Comparison of ENCODE assay signal across 12 cellular contexts in genomic region chr9:92481029-92481633, GRCh38. TPM values are rescaled to one million over a fixed set of nuclear protein-coding genes. Genes with fewer than 3 reads are reported as not detected.
DNase-seq lines count a peak whose midpoint lies in the region; ATAC-seq and TF ChIP-seq lines count a peak whose summit lies in the region.
"Had no signal": no experiment of that assay in that cellular context is flagged by ENCODE, and none has a peak within 500 bp of the region (broad histone marks: within the 10 kb centered on the region; RNA-seq: fewer than 3 reads in every experiment).

No MANE protein-coding gene starts in this region.

- CTCF ChIA-PET in SK-N-SH (lab: Yijun Ruan, JAX), result interaction anchor here (0.9 kb wide), 1 partner anchor 9 kb away, joined by 3 read pairs; no protein-coding TSS in a partner anchor

- no peaks in the 10 kb centered on the region for H3K9me2 ChIP-seq in SK-N-SH

- ATAC-seq in SK-N-SH treated with all-trans-retinoic acid at 6 μM for 48 hours (no peak), right cardiac atrium (peak in 1 of 2 donors; percentile 49), thoracic aorta (ENCODE audit: insufficient number of reproducible peaks, low FRiP score, low read depth) (no peak), HG03354 (IDR thresholded peaks at IDR 0.05; ENCODE audit: poor library complexity, severe bottlenecking, unreplicated experiment) (no peak), omental fat pad (ENCODE audit: low FRiP score) (no peak)
- ATAC-seq: left colon had no signal

- H3K4me2 ChIP-seq in SK-N-SH, result peak overlapping the region; percentile 36; the same call in 1 of the 2 replicates

- no peaks in the 10 kb centered on the region for H3K79me2 ChIP-seq in SK-N-SH (ENCODE audit: insufficient read depth)

- H3K9me3 ChIP-seq in SK-N-SH (no peaks in the 10 kb centered on the region), right cardiac atrium (ENCODE audit: control insufficient read depth, low read length) (no peaks in the 10 kb centered on the region), thoracic aorta (no peaks in the 10 kb centered on the region)

- no peaks in the 10 kb centered on the region for H3K27me3 ChIP-seq in SK-N-SH (ENCODE audit: insufficient read depth)
- H3K27me3 ChIP-seq in right cardiac atrium (ENCODE audit: control insufficient read depth, insufficient read depth), result no peaks in the 10 kb centered on the region
- no peaks in the 10 kb centered on the region for H3K27me3 ChIP-seq in thoracic aorta (replicated peaks; ENCODE audit: insufficient read depth)

- peaks cover 8% of the 10 kb centered on the region for H3F3A ChIP-seq in SK-N-SH (replicated peaks; ENCODE audit: insufficient read depth)

- H3K4me1 ChIP-seq in SK-N-SH (ENCODE audit: control insufficient read depth in 1 of 2, insufficient read depth in 2 of 2, low read depth in 1 of 2, low read length in 1 of 2), result peaks cover 23 to 34% of the 10 kb centered on the region in 2 experiments
- peaks cover 10% of the 10 kb centered on the region for H3K4me1 ChIP-seq in right cardiac atrium (ENCODE audit: control insufficient read depth, insufficient read depth, low read length)
- H3K4me1 ChIP-seq in thoracic aorta (ENCODE audit: control insufficient read depth in 1 of 2, low read depth in 2 of 2), result peaks cover 49 to 81% of the 10 kb centered on the region in 2 donors

- POLR2A ChIA-PET in SK-N-SH (lab: Yijun Ruan, JAX), result no interaction called here

- intact Hi-C loops in right cardiac atrium (cut with DNase I), result no loop called here

- DNase-seq in SK-N-SH (no peak), SW480 (ENCODE audit: low spot score) (peak; percentile 65), right cardiac atrium (no peak), thoracic aorta (ENCODE audit: low spot score) (no peak), omental fat pad (ENCODE audit: low spot score) (no peak), NCI-H526 (lab: John Stamatoyannopoulos, UW) (no peak)
- DNase-seq: activated B cell treated with CpG ODN at 0.5 μM for 24 hours, cerebellar nuclear complex, left colon, NCI-H345 had no signal

- WGBS in SK-N-SH (ENCODE audit: low lambda C conversion rate), result 66% methylated on average over 2 of the region's 2 CpGs
- 44% methylated on average over 2 of the region's 2 CpGs for WGBS in right cardiac atrium

- H3K4me3 ChIP-seq in SK-N-SH (ENCODE audit: low read depth in 2 of 2, low read length in 1 of 2) (no peak overlapping the region), right cardiac atrium (ENCODE audit: low read length) (peak overlapping the region; percentile 32), thoracic aorta (peak overlapping the region; percentile 37)

- no peak for TF ChIP-seq RAD21 in SK-N-SH (IDR thresholded peaks at IDR 0.05; ENCODE audit: low read length)

- H3K9ac ChIP-seq in SK-N-SH, result no peak overlapping the region

- H4K20me1 ChIP-seq in SK-N-SH (ENCODE audit: insufficient read depth), result no peaks in the 10 kb centered on the region

- H3K27ac ChIP-seq in SK-N-SH (ENCODE audit: low read depth in 2 of 2, low read length in 1 of 2), result peak overlapping the region; percentile 59 to 89
- no peak overlapping the region for H3K27ac ChIP-seq in right cardiac atrium (ENCODE audit: low read length)
- H3K27ac ChIP-seq in thoracic aorta, result peak overlapping the region; percentile 89 to 96

- H3K36me3 ChIP-seq in SK-N-SH (replicated peaks in 1 of 2; ENCODE audit: control insufficient read depth in 1 of 2, insufficient read depth in 2 of 2, low read length in 1 of 2) (no peaks in the 10 kb centered on the region), thoracic aorta (no peaks in the 10 kb centered on the region)

- no peak for TF ChIP-seq EP300 in SK-N-SH (IDR thresholded peaks at IDR 0.05; ENCODE audit: borderline replicate concordance in 1 of 2, low read depth in 1 of 2, low read length in 1 of 2)

- TF ChIP-seq CTCF in SK-N-SH (IDR thresholded peaks at IDR 0.05), result no peak
- no peak for TF ChIP-seq CTCF in thoracic aorta (IDR thresholded peaks at IDR 0.05)
- no peak for TF ChIP-seq CTCF in omental fat pad (IDR thresholded peaks at IDR 0.05)

- H2AFZ ChIP-seq in SK-N-SH (ENCODE audit: low read depth), result peak overlapping the region; percentile 38

TF ChIP-seq in SK-N-SH, 30 proteins besides CTCF, POLR2A, EP300 and RAD21 (continues in another document):
- TF ChIP-seq, protein P1, sequence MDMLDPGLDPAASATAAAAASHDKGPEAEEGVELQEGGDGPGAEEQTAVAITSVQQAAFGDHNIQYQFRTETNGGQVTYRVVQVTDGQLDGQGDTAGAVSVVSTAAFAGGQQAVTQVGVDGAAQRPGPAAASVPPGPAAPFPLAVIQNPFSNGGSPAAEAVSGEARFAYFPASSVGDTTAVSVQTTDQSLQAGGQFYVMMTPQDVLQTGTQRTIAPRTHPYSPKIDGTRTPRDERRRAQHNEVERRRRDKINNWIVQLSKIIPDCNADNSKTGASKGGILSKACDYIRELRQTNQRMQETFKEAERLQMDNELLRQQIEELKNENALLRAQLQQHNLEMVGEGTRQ (IDR thresholded peaks at IDR 0.05; ENCODE audit: borderline replicate concordance, low read depth, low read length), result no peak
- TF ChIP-seq FOXM1 (IDR thresholded peaks at IDR 0.05; ENCODE audit: low read depth), result no peak

TF ChIP-seq in SK-N-SH treated with all-trans-retinoic acid at 6 μM for 48 hours, 23 proteins besides CTCF, POLR2A, EP300 and RAD21 (continues in another document):
- TF ChIP-seq GLIS3 (CRISPR knock-in tag; IDR thresholded peaks at IDR 0.05) (no peak), TCF4 (CRISPR knock-in tag; IDR thresholded peaks at IDR 0.05; ENCODE audit: borderline replicate concordance) (no peak), POU6F1 (CRISPR knock-in tag; IDR thresholded peaks at IDR 0.05; ENCODE audit: borderline replicate concordance, low read depth) (no peak), OSR1 (CRISPR knock-in tag; IDR thresholded peaks at IDR 0.05) (no peak)
- TF ChIP-seq, protein P2, sequence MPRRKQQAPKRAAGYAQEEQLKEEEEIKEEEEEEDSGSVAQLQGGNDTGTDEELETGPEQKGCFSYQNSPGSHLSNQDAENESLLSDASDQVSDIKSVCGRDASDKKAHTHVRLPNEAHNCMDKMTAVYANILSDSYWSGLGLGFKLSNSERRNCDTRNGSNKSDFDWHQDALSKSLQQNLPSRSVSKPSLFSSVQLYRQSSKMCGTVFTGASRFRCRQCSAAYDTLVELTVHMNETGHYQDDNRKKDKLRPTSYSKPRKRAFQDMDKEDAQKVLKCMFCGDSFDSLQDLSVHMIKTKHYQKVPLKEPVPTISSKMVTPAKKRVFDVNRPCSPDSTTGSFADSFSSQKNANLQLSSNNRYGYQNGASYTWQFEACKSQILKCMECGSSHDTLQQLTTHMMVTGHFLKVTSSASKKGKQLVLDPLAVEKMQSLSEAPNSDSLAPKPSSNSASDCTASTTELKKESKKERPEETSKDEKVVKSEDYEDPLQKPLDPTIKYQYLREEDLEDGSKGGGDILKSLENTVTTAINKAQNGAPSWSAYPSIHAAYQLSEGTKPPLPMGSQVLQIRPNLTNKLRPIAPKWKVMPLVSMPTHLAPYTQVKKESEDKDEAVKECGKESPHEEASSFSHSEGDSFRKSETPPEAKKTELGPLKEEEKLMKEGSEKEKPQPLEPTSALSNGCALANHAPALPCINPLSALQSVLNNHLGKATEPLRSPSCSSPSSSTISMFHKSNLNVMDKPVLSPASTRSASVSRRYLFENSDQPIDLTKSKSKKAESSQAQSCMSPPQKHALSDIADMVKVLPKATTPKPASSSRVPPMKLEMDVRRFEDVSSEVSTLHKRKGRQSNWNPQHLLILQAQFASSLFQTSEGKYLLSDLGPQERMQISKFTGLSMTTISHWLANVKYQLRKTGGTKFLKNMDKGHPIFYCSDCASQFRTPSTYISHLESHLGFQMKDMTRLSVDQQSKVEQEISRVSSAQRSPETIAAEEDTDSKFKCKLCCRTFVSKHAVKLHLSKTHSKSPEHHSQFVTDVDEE (CRISPR knock-in tag; IDR thresholded peaks at IDR 0.05), result no peak

RNA-seq across cellular contexts. Expression of gene ASPN, which starts 1.2 kb away (rescaled TPM):
- polyA plus RNA-seq in SK-N-SH (2012; rRNA removed) (0.76 and 1.7 TPM in 2 replicates), right cardiac atrium (7.0 TPM)
- 1.8 and 2.4 TPM in 2 replicates for polyA plus RNA-seq in SK-N-SH (2012; cell fraction: cytosol; rRNA removed)
- polyA plus RNA-seq in SK-N-SH (2012; cell fraction: nucleus; rRNA removed), result 0.35 and 1.4 TPM in 2 replicates
- total RNA-seq in right cardiac atrium (10 to 100 TPM in 2 of 4 donors, 1 to 10 TPM in 2; 7.9 to 18.8 (median 11.4) TPM), thoracic aorta (100 to 1,000 TPM; 110 to 122 TPM), omental fat pad (10 to 100 TPM in 2 of 4 donors, 1 to 10 TPM in 2; 4.8 to 17.7 (median 11.4) TPM)
- total RNA-seq: activated B cell treated with CpG ODN at 0.5 μM for 24 hours had no signal

RNA-seq across cellular contexts. Expression of gene ECM2, which starts 54.7 kb away (rescaled TPM):
- polyA plus RNA-seq in SK-N-SH (2012; rRNA removed) (0.16 and 0.20 TPM in 2 replicates), right cardiac atrium (10.8 TPM)
- polyA plus RNA-seq in SK-N-SH (2012; cell fraction: cytosol; rRNA removed), result 0.25 and 0.33 TPM in 2 replicates
- polyA plus RNA-seq in SK-N-SH (2012; cell fraction: nucleus; rRNA removed), result 0.20 and 0.50 TPM in 2 replicates
- total RNA-seq in right cardiac atrium (10 to 100 TPM; 11.1 to 17.6 (median 13.5) TPM), thoracic aorta (10 to 100 TPM; 63.6 to 78.7 TPM), omental fat pad (10 to 100 TPM; 45.6 to 80.6 (median 54.1) TPM)
- total RNA-seq: activated B cell treated with CpG ODN at 0.5 μM for 24 hours had no signal

RNA-seq across cellular contexts. Expression of gene OMD, which starts 56.9 kb away (rescaled TPM):
- polyA plus RNA-seq in SK-N-SH (2012; rRNA removed), result 0.03 TPM in 1 of 2 replicates, not detected in the other
- 0.03 and 0.05 TPM in 2 replicates for polyA plus RNA-seq in SK-N-SH (2012; cell fraction: cytosol; rRNA removed)
- polyA plus RNA-seq in SK-N-SH (2012; cell fraction: nucleus; rRNA removed), result not detected in 2 replicates
- 10 to 100 TPM; 13.5 to 19.6 (median 15.7) TPM for total RNA-seq in right cardiac atrium
- 11.7 TPM for polyA plus RNA-seq in right cardiac atrium
- 100 to 1,000 TPM; 200 TPM for total RNA-seq in thoracic aorta
- 100 to 1,000 TPM in 1 of 4 donors, 10 to 100 TPM in 3; 10.2 to 122 (median 40.2) TPM for total RNA-seq in omental fat pad
- total RNA-seq: activated B cell treated with CpG ODN at 0.5 μM for 24 hours had no signal

Comparison
In these comparisons a context has a peak if more than half of its experiments do, and no peak if none do; other contexts are left out.
1. H3K4me3 ChIP-seq: peak in right cardiac atrium (single experiment) and thoracic aorta (single experiment); none in SK-N-SH (0 of 2).
2. RNA of gene ASPN, which starts 1.2 kb away (total RNA-seq): 110 to 122 TPM in thoracic aorta; 4.8 to 17.7 TPM in omental fat pad and 7.9 to 18.8 TPM in right cardiac atrium; every median in the first group is over 4 times any median in the second.